ENCODE assay signal across 13 cellular contexts in the genomic region with DNA sequence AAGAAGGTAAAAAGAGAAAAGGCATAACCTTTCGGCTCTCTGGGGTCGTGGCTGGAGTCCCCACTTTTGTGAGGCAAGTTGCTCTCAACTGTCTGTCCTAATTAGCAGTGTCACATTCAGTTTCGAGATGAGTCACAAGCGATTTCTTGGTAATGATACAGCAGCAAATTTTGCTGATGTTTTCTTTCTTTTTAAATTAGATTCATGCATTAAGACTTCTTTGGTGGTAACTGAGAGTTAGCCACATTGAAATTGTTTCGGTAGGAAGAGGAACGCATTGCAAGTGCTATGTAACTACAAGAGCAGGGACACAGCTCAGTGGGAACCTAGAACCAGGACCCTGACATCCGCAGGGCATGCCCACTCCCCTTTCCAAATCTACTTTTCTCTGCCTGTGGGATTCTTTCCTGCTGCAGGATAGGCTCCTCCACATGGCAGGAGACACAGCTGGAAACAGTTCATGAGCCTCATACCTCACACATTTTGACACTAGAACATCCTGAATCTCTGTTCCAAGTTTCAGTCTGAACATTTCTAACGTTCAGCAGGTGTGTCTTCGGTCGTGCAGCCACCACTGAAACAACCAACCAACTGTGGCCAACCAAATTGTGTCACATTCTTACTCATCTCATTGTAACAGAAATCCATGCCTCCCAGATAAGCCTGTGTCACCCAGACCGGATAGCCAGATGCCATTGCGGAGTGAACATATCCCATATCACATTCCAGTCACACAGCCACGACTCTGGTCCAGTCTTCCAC.
DNase-seq lines count a peak whose midpoint lies in the region; ATAC-seq and TF ChIP-seq lines count a peak whose summit lies in the region.
"Had no signal": no experiment of that assay in that cellular context is flagged by ENCODE, and none has a peak within 500 bp of the region (broad histone marks: within the 10 kb centered on the region; RNA-seq: fewer than 3 reads in every experiment).

No MANE protein-coding gene starts in this region.

- H3K27me3 ChIP-seq in neural progenitor cell (no peaks in the 10 kb centered on the region), hepatocyte (peaks cover 7% of the 10 kb centered on the region)
- H3K27me3 ChIP-seq: adrenal gland had no signal

- H3K27ac ChIP-seq in neural progenitor cell (no peak overlapping the region), hepatocyte (no peak overlapping the region)
- H3K27ac ChIP-seq: adrenal gland had no signal

- peak; percentile 8 for DNase-seq in activated CD4-positive, alpha-beta T cell treated with anti-CD3 and anti-CD28 coated beads, Interleukin-2, amount 10 ng/mL, durations not matched to agents 7 days and 5 days
- no peak for DNase-seq in activated CD4-positive, alpha-beta T cell treated with anti-CD3 and anti-CD28 coated beads, Interleukin-2, amount 50 U/mL, for 1 hour
- DNase-seq in stimulated activated effector memory CD8-positive, alpha-beta T cell treated with anti-CD3 and anti-CD28 coated beads, Interleukin-12 subunit alpha, Interleukin-12 subunit beta, amount 100 ng/mL, for 72 hours (ENCODE audit: low spot score in 2 of 2) = no peak
- DNase-seq in neural progenitor cell (ENCODE audit: low spot score) (no peak), hepatocyte (ENCODE audit: low spot score) (no peak)
- no peak for DNase-seq in stimulated activated CD4-positive, alpha-beta T cell treated with anti-CD3 and anti-CD28 coated beads, Interleukin-12 subunit alpha, Interleukin-12 subunit beta, amount 100 ng/mL, for 4 hours
- DNase-seq: ACHN, adrenal gland, IMR-90, NCI-H69 had no signal

- WGBS in hepatocyte (ENCODE audit: low lambda C conversion rate, missing lambda C conversion rate) = 87% methylated on average over 13 of the region's 13 CpGs

- H2AFZ ChIP-seq in neural progenitor cell (replicated peaks) (no peak overlapping the region), hepatocyte (no peak overlapping the region)

- peaks cover 13% of the 10 kb centered on the region for H3K4me1 Mint-ChIP-seq in activated CD4-positive, alpha-beta T cell treated with anti-CD3 and anti-CD28 coated beads, Interleukin-2, amount 10 ng/mL, durations not matched to agents 7 days and 5 days
- H3K4me1 Mint-ChIP-seq in stimulated activated effector memory CD8-positive, alpha-beta T cell treated with anti-CD3 and anti-CD28 coated beads, Interleukin-12 subunit alpha, Interleukin-12 subunit beta, amount 100 ng/mL, for 72 hours = peaks cover 17% of the 10 kb centered on the region
- peaks cover 7% of the 10 kb centered on the region for H3K4me1 Mint-ChIP-seq in neural progenitor cell
- H3K4me1 Mint-ChIP-seq: immature natural killer cell had no signal

- H3K27me3 Mint-ChIP-seq in activated CD4-positive, alpha-beta T cell treated with anti-CD3 and anti-CD28 coated beads, Interleukin-2, amount 10 ng/mL, durations not matched to agents 7 days and 5 days = no peaks in the 10 kb centered on the region
- H3K27me3 Mint-ChIP-seq in neural progenitor cell (ENCODE audit: insufficient read depth, low read depth) = peaks cover 5% of the 10 kb centered on the region

- no peaks in the 10 kb centered on the region for H3K9me2 ChIP-seq in hepatocyte (replicated peaks; ENCODE audit: insufficient read depth)

- TF ChIP-seq CTCF in neural progenitor cell (IDR thresholded peaks at IDR 0.05) (no peak), hepatocyte (IDR thresholded peaks at IDR 0.05; ENCODE audit: poor library complexity) (no peak)

- CTCF ChIA-PET in activated CD4-positive, alpha-beta T cell treated with anti-CD3 and anti-CD28 coated beads, Interleukin-2, amount 10 ng/mL, durations not matched to agents 7 days and 5 days (lab: Charles Lee) = no interaction called here

- no peak overlapping the region for H3K4me3 ChIP-seq in neural progenitor cell
- no peak overlapping the region for H3K4me3 ChIP-seq in hepatocyte
- H3K4me3 ChIP-seq: adrenal gland had no signal

- H4K20me1 ChIP-seq in neural progenitor cell (ENCODE audit: low read depth) (no peaks in the 10 kb centered on the region), hepatocyte (ENCODE audit: insufficient read depth, poor library complexity, severe bottlenecking) (no peaks in the 10 kb centered on the region)

- H3K4me1 ChIP-seq in neural progenitor cell (peaks cover 7% of the 10 kb centered on the region), hepatocyte (ENCODE audit: insufficient read depth) (no peaks in the 10 kb centered on the region)
- H3K4me1 ChIP-seq: adrenal gland had no signal

- no peaks in the 10 kb centered on the region for H3K9me3 ChIP-seq in neural progenitor cell (ENCODE audit: low read depth)
- no peaks in the 10 kb centered on the region for H3K9me3 ChIP-seq in hepatocyte (ENCODE audit: low read depth)
- H3K9me3 ChIP-seq: adrenal gland had no signal

- no peak overlapping the region for H3K9ac ChIP-seq in neural progenitor cell

- POLR2A ChIA-PET in activated CD4-positive, alpha-beta T cell treated with anti-CD3 and anti-CD28 coated beads, Interleukin-2, amount 10 ng/mL, durations not matched to agents 7 days and 5 days (lab: Charles Lee) = no interaction called here

- ATAC-seq in GM21723 (IDR thresholded peaks at IDR 0.05; ENCODE audit: unreplicated experiment) = peak; percentile 86
- ATAC-seq in HG03354 (IDR thresholded peaks at IDR 0.05; ENCODE audit: poor library complexity, severe bottlenecking, unreplicated experiment) = peak; percentile 80
- ATAC-seq in stimulated activated effector memory CD8-positive, alpha-beta T cell treated with anti-CD3 and anti-CD28 coated beads, Interleukin-12 subunit alpha, Interleukin-12 subunit beta, amount 100 ng/mL, for 72 hours = peak; percentile 74

- H3K79me2 ChIP-seq in neural progenitor cell (ENCODE audit: low read depth) = no peaks in the 10 kb centered on the region
- no peaks in the 10 kb centered on the region for H3K79me2 ChIP-seq in hepatocyte

- H3K27ac Mint-ChIP-seq in activated CD4-positive, alpha-beta T cell treated with anti-CD3 and anti-CD28 coated beads, Interleukin-2, amount 10 ng/mL, durations not matched to agents 7 days and 5 days = peak overlapping the region; percentile 83
- peak overlapping the region; percentile 27 for H3K27ac Mint-ChIP-seq in stimulated activated effector memory CD8-positive, alpha-beta T cell treated with anti-CD3 and anti-CD28 coated beads, Interleukin-12 subunit alpha, Interleukin-12 subunit beta, amount 100 ng/mL, for 72 hours
- no peak overlapping the region for H3K27ac Mint-ChIP-seq in neural progenitor cell

- no peaks in the 10 kb centered on the region for H3K36me3 Mint-ChIP-seq in activated CD4-positive, alpha-beta T cell treated with anti-CD3 and anti-CD28 coated beads, Interleukin-2, amount 10 ng/mL, durations not matched to agents 7 days and 5 days (ENCODE audit: low read depth)
- no peaks in the 10 kb centered on the region for H3K36me3 Mint-ChIP-seq in stimulated activated effector memory CD8-positive, alpha-beta T cell treated with anti-CD3 and anti-CD28 coated beads, Interleukin-12 subunit alpha, Interleukin-12 subunit beta, amount 100 ng/mL, for 72 hours
- no peaks in the 10 kb centered on the region for H3K36me3 Mint-ChIP-seq in neural progenitor cell
- H3K36me3 Mint-ChIP-seq: immature natural killer cell had no signal

- H3K4me2 ChIP-seq in neural progenitor cell (no peak overlapping the region), hepatocyte (no peak overlapping the region)

- H3F3A ChIP-seq in neural progenitor cell (ENCODE audit: low read depth) = peaks cover 11% of the 10 kb centered on the region

- peaks cover 4% of the 10 kb centered on the region for H3K9me3 Mint-ChIP-seq in activated CD4-positive, alpha-beta T cell treated with anti-CD3 and anti-CD28 coated beads, Interleukin-2, amount 10 ng/mL, durations not matched to agents 7 days and 5 days
- H3K9me3 Mint-ChIP-seq in stimulated activated effector memory CD8-positive, alpha-beta T cell treated with anti-CD3 and anti-CD28 coated beads, Interleukin-12 subunit alpha, Interleukin-12 subunit beta, amount 100 ng/mL, for 72 hours = no peaks in the 10 kb centered on the region
- H3K9me3 Mint-ChIP-seq in neural progenitor cell = peaks cover 3% of the 10 kb centered on the region

- H3K36me3 ChIP-seq in neural progenitor cell (no peaks in the 10 kb centered on the region), hepatocyte (replicated peaks; ENCODE audit: insufficient read depth, low read depth) (no peaks in the 10 kb centered on the region)
- H3K36me3 ChIP-seq: adrenal gland had no signal

- no peak overlapping the region for H3K4me3 Mint-ChIP-seq in activated CD4-positive, alpha-beta T cell treated with anti-CD3 and anti-CD28 coated beads, Interleukin-2, amount 10 ng/mL, durations not matched to agents 7 days and 5 days
- H3K4me3 Mint-ChIP-seq in stimulated activated effector memory CD8-positive, alpha-beta T cell treated with anti-CD3 and anti-CD28 coated beads, Interleukin-12 subunit alpha, Interleukin-12 subunit beta, amount 100 ng/mL, for 72 hours = peak overlapping the region; percentile 13
- no peak overlapping the region for H3K4me3 Mint-ChIP-seq in neural progenitor cell
